Comparison of ENCODE assay signal across 9 cellular contexts in the genomic region with DNA sequence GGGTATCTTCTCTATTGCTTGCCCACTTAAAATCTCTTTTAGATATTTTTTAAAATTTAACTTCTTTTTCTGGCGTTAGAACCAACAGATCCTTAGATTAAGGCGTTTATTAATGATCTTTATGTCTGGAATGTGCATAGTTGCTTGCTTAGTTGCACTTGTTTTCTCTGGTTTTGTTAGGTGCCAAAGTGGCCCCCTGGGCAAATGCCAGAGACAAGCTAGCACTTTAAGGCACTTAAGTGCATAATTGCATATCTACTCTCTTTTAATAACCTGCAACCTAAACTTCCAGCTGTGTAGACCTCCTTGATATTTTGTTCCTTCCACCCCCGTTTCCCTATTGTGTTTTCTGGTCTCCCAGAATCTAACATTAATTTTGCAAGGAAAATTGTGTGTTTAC. TPM values are rescaled to one million over a fixed set of nuclear protein-coding genes. Genes with fewer than 3 reads are reported as not detected.
DNase-seq lines count a peak whose midpoint lies in the region; ATAC-seq, FAIRE-seq and TF ChIP-seq lines count a peak whose summit lies in the region.
"Had no signal": no experiment of that assay in that cellular context is flagged by ENCODE, and none has a peak within 500 bp of the region (broad histone marks: within the 10 kb centered on the region; RNA-seq: fewer than 3 reads in every experiment).

No MANE protein-coding gene starts in this region.

- ATAC-seq in naive B cell (ENCODE audit: low read depth in 2 of 2) (no peak), pancreas (no peak), HG02642 (IDR thresholded peaks at IDR 0.05; ENCODE audit: poor library complexity, unreplicated experiment) (no peak)

- H3K27me3 ChIP-seq in AG04450 (ENCODE audit: control insufficient read depth, insufficient read depth, low read length) (no peaks in the 10 kb centered on the region), HUES64 (ENCODE audit: insufficient read depth, low read length) (no peaks in the 10 kb centered on the region), pancreas (no peaks in the 10 kb centered on the region)

- POLR2A ChIA-PET in AG04450 (lab: Yijun Ruan, JAX), result no interaction called here

- peak overlapping the region; percentile 12 to 99 (median 46) for H3K4me3 Mint-ChIP-seq in naive B cell

- WGBS in HUES64, result 79% methylated on average over 3 of the region's 3 CpGs
- WGBS in pancreas, 2 donors, result 8 to 12% methylated on average over 3 of the region's 3 CpGs

- intact Hi-C loops in pancreas (cut with DNase I), result no loop called here

- H3K27ac ChIP-seq in AG04450 (ENCODE audit: low read depth, low read length) (no peak overlapping the region), HUES64 (ENCODE audit: low read depth, low read length) (no peak overlapping the region), pancreas (no peak overlapping the region)

- in situ Hi-C loops in astrocyte of the spinal cord (cut with HindIII; ENCODE audit: low sequenced_read_pairs), result no loop called here

- DNase-seq in AG04450 (ENCODE audit: low read depth, low spot score) (no peak), astrocyte of the spinal cord (ENCODE audit: low read depth, low spot score) (no peak), naive B cell (no peak), HCEC 1CT (no peak), pancreas (no peak), HPDE6-E6E7 (ENCODE audit: extremely low spot score) (no peak)
- DNase-seq: T1000 had no signal

- no peaks in the 10 kb centered on the region for H3K9me3 Mint-ChIP-seq in naive B cell

- no peak for FAIRE-seq in pancreas (lab: Jason Lieb, UNC)

- peak overlapping the region in 3 of 6 donors; percentile 4 to 16 (median 15) for H3K27ac Mint-ChIP-seq in naive B cell

- H3K27me3 Mint-ChIP-seq in naive B cell, result no peaks in the 10 kb centered on the region

- H3K36me3 ChIP-seq in HUES64 (ENCODE audit: insufficient read depth, low read length) (peaks cover 72% of the 10 kb centered on the region), pancreas (peaks cover 7 to 28% (median 24%) of the 10 kb centered on the region in 3 donors)

- peak overlapping the region; percentile 98 for H3K4me3 ChIP-seq in AG04450 (ENCODE audit: low read depth, low read length)
- H3K4me3 ChIP-seq in HUES64 (ENCODE audit: low read length), result peak overlapping the region; percentile 75
- peak overlapping the region; percentile 87 for H3K4me3 ChIP-seq in astrocyte of the spinal cord (ENCODE audit: low read depth, low read length)
- H3K4me3 ChIP-seq in pancreas, result peak overlapping the region in 2 of 4 donors; percentile 24 to 77

- peaks cover 28 to 57% of the 10 kb centered on the region in 2 donors for H3K36me3 Mint-ChIP-seq in naive B cell

- H3K4me1 Mint-ChIP-seq in naive B cell, result peaks cover 71 to 93% (median 88%) of the 10 kb centered on the region in 3 donors

- H3K9ac ChIP-seq in HUES64 (ENCODE audit: low read depth, low read length), result peak overlapping the region; percentile 20; the same call in 1 of the 2 replicates

- TF ChIP-seq CTCF in AG04450 (IDR thresholded peaks at IDR 0.05; ENCODE audit: low read depth, low read length) (no peak), astrocyte of the spinal cord (IDR thresholded peaks at IDR 0.05; ENCODE audit: low read depth, low read length) (no peak), pancreas (IDR thresholded peaks at IDR 0.05) (no peak)

- CTCF ChIA-PET in AG04450 (lab: Charles Lee), result no interaction called here

- H3K9me3 ChIP-seq in AG04450 (ENCODE audit: control insufficient read depth, insufficient read depth, low read length) (peaks cover 3% of the 10 kb centered on the region; the same call in 1 of the 2 replicates), HUES64 (ENCODE audit: insufficient read depth, low read depth, low read length) (no peaks in the 10 kb centered on the region), pancreas (no peaks in the 10 kb centered on the region)

- H3K4me1 ChIP-seq in HUES64 (ENCODE audit: insufficient read depth, low read length), result peaks cover 43% of the 10 kb centered on the region
- H3K4me1 ChIP-seq in pancreas, result peaks cover 44 to 62% (median 45%) of the 10 kb centered on the region in 3 donors

RNA-seq across cellular contexts. Expression of a gene that starts 3.3 kb away (rescaled TPM):
- 234 and 272 TPM in 2 replicates for polyA plus RNA-seq in AG04450 (2011; rRNA removed)
- 167 and 183 TPM in 2 replicates for polyA minus RNA-seq in AG04450 (2011; rRNA and poly(A)+ RNA removed)
- 170 TPM for polyA plus RNA-seq in HUES64 (2013, experiment 1 of 2)
- 152 TPM for polyA plus RNA-seq in HUES64 (2013, experiment 2 of 2)
- polyA plus RNA-seq in naive B cell (ENCODE audit: low read depth in 6 of 6), result 100 to 1,000 TPM; 197 to 275 (median 228) TPM
- total RNA-seq in pancreas, result 10 to 100 TPM; 47.5 to 80.2 (median 65.1) TPM
- 10 to 100 TPM; 60.6 to 84.2 TPM for polyA plus RNA-seq in pancreas

RNA-seq across cellular contexts. Expression of a gene that starts 25.4 kb away (rescaled TPM):
- polyA plus RNA-seq in AG04450 (2011; rRNA removed), result 21.4 and 25.0 TPM in 2 replicates
- 20.6 and 22.4 TPM in 2 replicates for polyA minus RNA-seq in AG04450 (2011; rRNA and poly(A)+ RNA removed)
- polyA plus RNA-seq in HUES64 (2013, experiment 1 of 2), result 59.0 TPM
- polyA plus RNA-seq in HUES64 (2013, experiment 2 of 2), result 53.1 TPM
- 10 to 100 TPM; 68.0 to 97.2 (median 86.4) TPM for polyA plus RNA-seq in naive B cell (ENCODE audit: low read depth in 6 of 6)
- 10 to 100 TPM; 24.4 to 57.9 (median 31.7) TPM for total RNA-seq in pancreas
- 10 to 100 TPM; 36.5 to 61.6 TPM for polyA plus RNA-seq in pancreas

RNA-seq across cellular contexts. Expression of a gene that starts 35.9 kb away (rescaled TPM):
- polyA plus RNA-seq in AG04450 (2011; rRNA removed) (37.4 and 43.8 TPM in 2 replicates), naive B cell (ENCODE audit: low read depth in 6 of 6) (10 to 100 TPM; 12.2 to 39.8 (median 24.7) TPM), pancreas (10 to 100 TPM in 1 of 2 donors, 1 to 10 TPM in 1; 9.9 to 20.7 TPM)
- 28.9 and 32.4 TPM in 2 replicates for polyA minus RNA-seq in AG04450 (2011; rRNA and poly(A)+ RNA removed)
- 29.2 TPM for polyA plus RNA-seq in HUES64 (2013, experiment 1 of 2)
- polyA plus RNA-seq in HUES64 (2013, experiment 2 of 2), result 29.4 TPM
- 10 to 100 TPM in 1 of 6 donors, 1 to 10 TPM in 5; 5.7 to 10.1 (median 6.5) TPM for total RNA-seq in pancreas

RNA-seq across cellular contexts. Expression of a gene that starts 48.8 kb away (rescaled TPM):
- polyA plus RNA-seq in AG04450 (2011; rRNA removed) (26.7 and 30.3 TPM in 2 replicates), naive B cell (ENCODE audit: low read depth in 6 of 6) (10 to 100 TPM; 51.8 to 87.8 (median 66.4) TPM), pancreas (100 to 1,000 TPM; 114 to 125 TPM)
- polyA minus RNA-seq in AG04450 (2011; rRNA and poly(A)+ RNA removed), result 31.1 and 35.4 TPM in 2 replicates
- 27.7 TPM for polyA plus RNA-seq in HUES64 (2013, experiment 1 of 2)
- 31.1 TPM for polyA plus RNA-seq in HUES64 (2013, experiment 2 of 2)
- 10 to 100 TPM; 16.9 to 31.7 (median 17.5) TPM for total RNA-seq in pancreas

RNA-seq across cellular contexts. Expression of a gene that starts 49.0 kb away (rescaled TPM):
- polyA plus RNA-seq in AG04450 (2011; rRNA removed) (0.11 and 0.19 TPM in 2 replicates), naive B cell (ENCODE audit: low read depth in 6 of 6) (under 1 TPM in 2 of 6 donors, not detected in 4; 0.13 to 0.30 TPM), pancreas (under 1 TPM; 0.15 to 0.40 TPM)
- 0.23 TPM in 1 of 2 replicates, not detected in the other for polyA minus RNA-seq in AG04450 (2011; rRNA and poly(A)+ RNA removed)
- 0.45 TPM for polyA plus RNA-seq in HUES64 (2013, experiment 1 of 2)
- polyA plus RNA-seq in HUES64 (2013, experiment 2 of 2), result 0.63 TPM
- total RNA-seq in pancreas, result under 1 TPM; 0.20 to 0.38 (median 0.32) TPM
